In the genomic region with DNA sequence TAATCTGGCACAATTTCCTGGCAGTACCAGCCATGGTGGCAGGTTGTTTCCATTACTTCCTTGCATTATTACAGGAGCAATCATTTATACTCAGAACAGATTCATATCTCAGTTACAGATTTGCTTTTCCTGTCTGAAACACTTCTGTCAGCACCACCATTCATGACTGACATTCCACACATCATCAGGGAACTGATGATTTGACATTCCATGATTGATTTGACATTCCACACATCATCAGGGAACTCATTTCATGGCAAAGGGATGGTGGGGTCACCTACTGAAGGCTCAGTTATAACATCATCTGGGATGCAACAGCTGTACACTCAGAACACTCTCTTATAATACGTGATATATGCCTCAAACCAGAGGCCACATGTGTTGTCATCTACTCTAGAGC, we compare ENCODE assay signal across 10 cellular contexts. TPM values are rescaled to one million over a fixed set of nuclear protein-coding genes. Genes with fewer than 3 reads are reported as not detected.
"Had no signal": no experiment of that assay in that cellular context is flagged by ENCODE, and none has a peak within 500 bp of the region (broad histone marks: within the 10 kb centered on the region; RNA-seq: fewer than 3 reads in every experiment).

No MANE protein-coding gene starts in this region.

- DNase-seq: IMR-90, KBM-7, KG1 had no signal

- H3K27ac ChIP-seq: HL-60, KMS-11 had no signal

- H3K4me3 ChIP-seq: K562 had no signal

- H3K4me2 ChIP-seq: KMS-11 had no signal

- H3K9ac ChIP-seq: KMS-11 had no signal

- ATAC-seq: HepG2, K562 had no signal

RNA-seq across cellular contexts. Expression of a gene that starts 30.9 kb away (rescaled TPM):
- total RNA-seq: HepG2, HT-29, HT1080, IMR-90, K562 had no signal
- polyA plus RNA-seq: HepG2, IgD-negative memory B cell had no signal
